ENCODE assay signal across 23 cellular contexts in the genomic region with DNA sequence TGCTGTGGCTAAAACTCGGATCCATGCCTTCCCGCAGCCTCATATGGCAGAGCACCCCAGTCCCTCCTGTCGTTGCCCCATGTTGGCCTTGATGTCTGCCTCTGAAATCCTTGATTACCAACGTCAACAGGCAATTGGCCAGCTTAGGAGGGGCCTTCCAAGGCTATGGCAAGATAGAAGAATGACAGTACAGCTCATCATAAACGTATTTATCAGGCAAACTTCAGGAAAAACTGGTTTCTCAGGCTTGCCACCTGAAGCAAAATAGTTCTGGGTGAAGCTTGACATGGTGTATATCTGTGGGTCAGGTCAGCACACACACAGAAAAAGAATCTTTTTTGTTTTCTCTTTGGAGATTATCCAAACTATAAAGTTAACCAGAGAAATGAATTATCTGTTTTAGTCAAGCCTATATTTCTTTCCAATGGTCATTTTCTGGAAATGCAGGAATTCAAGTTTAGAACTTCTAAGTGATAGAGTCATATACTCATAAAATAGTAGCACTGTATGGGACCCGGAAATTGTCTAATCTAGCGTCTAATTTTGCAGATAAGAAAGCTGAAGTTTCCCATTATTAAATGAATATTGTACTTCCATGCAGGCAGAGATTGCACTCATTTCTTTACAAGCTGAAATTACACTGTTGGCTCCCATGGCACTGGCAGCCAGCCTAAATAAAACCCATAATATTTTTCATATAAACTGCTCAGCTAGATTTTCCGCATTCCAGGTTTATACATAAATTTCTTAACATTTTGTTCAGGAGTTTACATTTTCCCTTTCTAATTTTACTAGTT. TPM values are rescaled to one million over a fixed set of nuclear protein-coding genes. Genes with fewer than 3 reads are reported as not detected.
A peak's percentile ranks its signal among the peaks of the same experiment; 100 is the strongest.
DNase-seq lines count a peak whose midpoint lies in the region; ATAC-seq and TF ChIP-seq lines count a peak whose summit lies in the region.
"Had no signal": no experiment of that assay in that cellular context is flagged by ENCODE, and none has a peak within 500 bp of the region (broad histone marks: within the 10 kb centered on the region; RNA-seq: fewer than 3 reads in every experiment).

No MANE protein-coding gene starts in this region.

- peaks cover 22 to 23% of the 10 kb centered on the region in 2 donors for H3K27me3 Mint-ChIP-seq in natural killer cell treated with Interleukin-12 subunit alpha and Interleukin-12 subunit beta and Interleukin-15 and Interleukin-18, amount 100 ng/mL, for 72 hours
- peaks cover 7% of the 10 kb centered on the region for H3K27me3 Mint-ChIP-seq in stimulated activated naive CD8-positive, alpha-beta T cell treated with anti-CD3 and anti-CD28 coated beads, Interleukin-15, amount 100 ng/mL, for 72 hours

- no peaks in the 10 kb centered on the region for H3K9me3 ChIP-seq in smooth muscle cell (replicated peaks; ENCODE audit: low read depth)
- H3K9me3 ChIP-seq: esophagus squamous epithelium, MG63 had no signal

- peaks cover 6 to 31% of the 10 kb centered on the region in 2 donors for H3K4me1 Mint-ChIP-seq in natural killer cell treated with Interleukin-12 subunit alpha and Interleukin-12 subunit beta and Interleukin-15 and Interleukin-18, amount 100 ng/mL, for 72 hours (ENCODE audit: low read depth in 2 of 2)
- H3K4me1 Mint-ChIP-seq in stimulated activated naive CD8-positive, alpha-beta T cell treated with anti-CD3 and anti-CD28 coated beads, Interleukin-15, amount 100 ng/mL, for 72 hours: peaks cover 43% of the 10 kb centered on the region

- H3K36me3 ChIP-seq in smooth muscle cell (ENCODE audit: low read depth): no peaks in the 10 kb centered on the region
- H3K36me3 ChIP-seq: esophagus squamous epithelium, MG63 had no signal

- TF ChIP-seq CTCF in RWPE1 (conservative IDR thresholded peaks at IDR 0.05; ENCODE audit: low read depth) (no peak), foreskin keratinocyte (conservative IDR thresholded peaks at IDR 0.05) (no peak), smooth muscle cell (IDR thresholded peaks at IDR 0.05; ENCODE audit: borderline replicate concordance, insufficient read depth, poor library complexity, severe bottlenecking) (no peak)

- WGBS in smooth muscle cell (ENCODE audit: low lambda C conversion rate): 78% methylated on average over 8 of the region's 8 CpGs

- no peaks in the 10 kb centered on the region for H3K36me3 Mint-ChIP-seq in natural killer cell treated with Interleukin-12 subunit alpha and Interleukin-12 subunit beta and Interleukin-15 and Interleukin-18, amount 100 ng/mL, for 72 hours
- H3K36me3 Mint-ChIP-seq: activated naive CD4-positive, alpha-beta T cell treated with anti-CD3 and anti-CD28 coated beads, Interleukin-2, amount 10 ng/mL, durations not matched to agents 7 days and 5 days; CD4-positive, alpha-beta memory T cell had no signal

- H3K4me2 ChIP-seq in smooth muscle cell: no peak overlapping the region

- no peak overlapping the region for H2AFZ ChIP-seq in smooth muscle cell (ENCODE audit: low read depth)

- POLR2A ChIA-PET in RWPE1 (lab: Yijun Ruan, JAX; ENCODE audit: low non-redundant PET): no interaction called here

- H4K20me1 ChIP-seq in smooth muscle cell (ENCODE audit: low read depth): no peaks in the 10 kb centered on the region

- DNase-seq in ELF-1 (ENCODE audit: low read depth, low spot score) (peak; percentile 12), RWPE1 (ENCODE audit: low spot score) (peak; percentile 44), foreskin keratinocyte (peak; percentile 61 to 86), smooth muscle cell (lab: John Stamatoyannopoulos, UW; ENCODE audit: unreplicated experiment) (no peak), NOMO-1 treated with DMSO at 0.1 percent for 48 hours (lab: John Stamatoyannopoulos, UW; ENCODE audit: unreplicated experiment) (no peak)
- DNase-seq in natural killer cell treated with Interleukin-12 subunit alpha and Interleukin-12 subunit beta and Interleukin-15 and Interleukin-18, amount 100 ng/mL, for 72 hours (ENCODE audit: low spot score): no peak
- DNase-seq in stimulated activated naive CD8-positive, alpha-beta T cell treated with anti-CD3 and anti-CD28 coated beads, Interleukin-15, amount 100 ng/mL, for 72 hours: no peak
- DNase-seq: activated CD8-positive, alpha-beta memory T cell treated with anti-CD3 and anti-CD28 coated beads for 24 hours; activated naive CD4-positive, alpha-beta T cell treated with anti-CD3 and anti-CD28 coated beads, Interleukin-2, amount 10 ng/mL, durations not matched to agents 7 days and 5 days; activated T-cell treated with anti-CD3 and anti-CD28 coated beads, Interleukin-2, amount 50 U/mL, for 48 hours; aorta; CD4-positive, alpha-beta memory T cell; cerebellar nuclear complex; esophagus squamous epithelium; GF-D8; H9; kidney glomerular epithelial cell; MG63; NCI-H1436 treated with DMSO at 0.1 percent for 48 hours; NCI-H524; right cardiac atrium; stimulated activated CD4-positive, alpha-beta T cell treated with anti-CD3 and anti-CD28 coated beads, Interleukin-15, amount 100 ng/mL, for 24 hours had no signal

- no peak overlapping the region for H3K4me3 Mint-ChIP-seq in natural killer cell treated with Interleukin-12 subunit alpha and Interleukin-12 subunit beta and Interleukin-15 and Interleukin-18, amount 100 ng/mL, for 72 hours
- H3K4me3 Mint-ChIP-seq in stimulated activated naive CD8-positive, alpha-beta T cell treated with anti-CD3 and anti-CD28 coated beads, Interleukin-15, amount 100 ng/mL, for 72 hours: no peak overlapping the region
- H3K4me3 Mint-ChIP-seq: activated naive CD4-positive, alpha-beta T cell treated with anti-CD3 and anti-CD28 coated beads, Interleukin-2, amount 10 ng/mL, durations not matched to agents 7 days and 5 days; CD4-positive, alpha-beta memory T cell; H9; IgD-negative memory B cell had no signal

- H3K27ac Mint-ChIP-seq in natural killer cell treated with Interleukin-12 subunit alpha and Interleukin-12 subunit beta and Interleukin-15 and Interleukin-18, amount 100 ng/mL, for 72 hours: no peak overlapping the region
- no peak overlapping the region for H3K27ac Mint-ChIP-seq in stimulated activated naive CD8-positive, alpha-beta T cell treated with anti-CD3 and anti-CD28 coated beads, Interleukin-15, amount 100 ng/mL, for 72 hours
- H3K27ac Mint-ChIP-seq: activated naive CD4-positive, alpha-beta T cell treated with anti-CD3 and anti-CD28 coated beads, Interleukin-2, amount 10 ng/mL, durations not matched to agents 7 days and 5 days; H9; IgD-negative memory B cell had no signal

- no peaks in the 10 kb centered on the region for H3K79me2 ChIP-seq in smooth muscle cell (ENCODE audit: low read depth)

- CTCF ChIA-PET in RWPE1 (lab: Yijun Ruan, JAX): interaction anchor here (0.9 kb wide), 1 partner anchor 105 kb away, joined by 3 read pairs; no protein-coding TSS in a partner anchor

- H3K27ac ChIP-seq in RWPE1: no peak overlapping the region
- peak overlapping the region; percentile 1 for H3K27ac ChIP-seq in foreskin keratinocyte
- peak overlapping the region; percentile 32 for H3K27ac ChIP-seq in smooth muscle cell (ENCODE audit: low read depth)

- H3K27me3 ChIP-seq in foreskin keratinocyte: no peaks in the 10 kb centered on the region
- no peaks in the 10 kb centered on the region for H3K27me3 ChIP-seq in smooth muscle cell (ENCODE audit: low read depth)
- H3K27me3 ChIP-seq: esophagus squamous epithelium, MG63 had no signal

- no peaks in the 10 kb centered on the region for H3F3A ChIP-seq in smooth muscle cell (ENCODE audit: low read depth)

- no peak overlapping the region for H3K9ac ChIP-seq in smooth muscle cell (ENCODE audit: low read depth)

- H3K4me3 ChIP-seq in smooth muscle cell: no peak overlapping the region
- H3K4me3 ChIP-seq: esophagus squamous epithelium, MG63 had no signal

- no peaks in the 10 kb centered on the region for H3K9me3 Mint-ChIP-seq in natural killer cell treated with Interleukin-12 subunit alpha and Interleukin-12 subunit beta and Interleukin-15 and Interleukin-18, amount 100 ng/mL, for 72 hours
- H3K9me3 Mint-ChIP-seq in stimulated activated naive CD8-positive, alpha-beta T cell treated with anti-CD3 and anti-CD28 coated beads, Interleukin-15, amount 100 ng/mL, for 72 hours: peaks cover 12 to 15% of the 10 kb centered on the region in 2 donors
- H3K9me3 Mint-ChIP-seq: CD4-positive, alpha-beta memory T cell; H9 had no signal

- H3K4me1 ChIP-seq in foreskin keratinocyte (peaks cover 11% of the 10 kb centered on the region), smooth muscle cell (ENCODE audit: low read depth) (no peaks in the 10 kb centered on the region)

- ATAC-seq in foreskin keratinocyte: peak; percentile 86
- ATAC-seq in natural killer cell treated with Interleukin-12 subunit alpha and Interleukin-12 subunit beta and Interleukin-15 and Interleukin-18, amount 100 ng/mL, for 72 hours: no peak
- no peak for ATAC-seq in stimulated activated naive CD8-positive, alpha-beta T cell treated with anti-CD3 and anti-CD28 coated beads, Interleukin-15, amount 100 ng/mL, for 72 hours
- ATAC-seq: right cardiac atrium had no signal

RNA-seq across cellular contexts. Expression of gene DUSP16, which starts 24.4 kb away (rescaled TPM):
- total RNA-seq in foreskin keratinocyte (12.4 and 15.0 TPM in 2 replicates), smooth muscle cell (10.8 and 13.0 TPM in 2 replicates)
- polyA plus RNA-seq in foreskin keratinocyte (3.9 and 4.0 TPM in 2 replicates), smooth muscle cell (1.2 and 2.0 TPM in 2 replicates)
- total RNA-seq in natural killer cell treated with Interleukin-12 subunit alpha and Interleukin-12 subunit beta and Interleukin-15 and Interleukin-18, amount 100 ng/mL, for 72 hours: 10 to 100 TPM; 21.8 to 22.8 TPM

RNA-seq across cellular contexts. Expression of gene CREBL2, which starts 24.6 kb away (rescaled TPM):
- 17.5 and 17.8 TPM in 2 replicates for total RNA-seq in foreskin keratinocyte
- 8.3 and 9.4 TPM in 2 replicates for polyA plus RNA-seq in foreskin keratinocyte
- total RNA-seq in smooth muscle cell: 6.6 and 8.2 TPM in 2 replicates
- 4.2 and 5.3 TPM in 2 replicates for polyA plus RNA-seq in smooth muscle cell
- total RNA-seq in natural killer cell treated with Interleukin-12 subunit alpha and Interleukin-12 subunit beta and Interleukin-15 and Interleukin-18, amount 100 ng/mL, for 72 hours: 10 to 100 TPM; 15.5 to 15.9 TPM

Comparison
In these comparisons a context has a peak if more than half of its experiments do, and no peak if none do; other contexts are left out.
1. DNase-seq: peak in ELF-1 (single experiment), RWPE1 (single experiment) and foreskin keratinocyte (2 of 2); none in smooth muscle cell (single experiment), NOMO-1 treated with DMSO at 0.1 percent for 48 hours (single experiment), natural killer cell treated with Interleukin-12 subunit alpha and Interleukin-12 subunit beta and Interleukin-15 and Interleukin-18, amount 100 ng/mL, for 72 hours (single experiment) and stimulated activated naive CD8-positive, alpha-beta T cell treated with anti-CD3 and anti-CD28 coated beads, Interleukin-15, amount 100 ng/mL, for 72 hours (0 of 2).